In genomic region chr7:80593869-80594587, GRCh38 we compare ENCODE assay signal across 2 cellular contexts.
TF ChIP-seq lines count a peak whose summit lies in the region.

No MANE protein-coding gene starts in this region.

TF ChIP-seq in SK-N-SH, 30 proteins besides CTCF, POLR2A, EP300 and RAD21:
- TF ChIP-seq REST (IDR thresholded peaks at IDR 0.05; ENCODE audit: low read depth, low read length) (no peak), NRF1 (IDR thresholded peaks at IDR 0.05; ENCODE audit: low read depth, low read length) (no peak), EZH2phosphoT487 (IDR thresholded peaks at IDR 0.05; ENCODE audit: borderline replicate concordance, low read depth) (no peak), USF1 (IDR thresholded peaks at IDR 0.05; ENCODE audit: borderline replicate concordance, low read depth) (no peak), RXRA (IDR thresholded peaks at IDR 0.05; ENCODE audit: borderline replicate concordance, low read depth) (no peak)
TF ChIP-seq in SK-N-SH: peak in this region for 0.

TF ChIP-seq in SK-N-SH treated with all-trans-retinoic acid at 6 μM for 48 hours, 23 proteins besides CTCF, POLR2A, EP300 and RAD21 (continued from another document):
- no peak for TF ChIP-seq ARNTL (CRISPR knock-in tag; IDR thresholded peaks at IDR 0.05; ENCODE audit: borderline replicate concordance, low read depth)
- TF ChIP-seq SNAI2 (CRISPR knock-in tag; IDR thresholded peaks at IDR 0.05): no peak
- no peak for TF ChIP-seq OSR1 (CRISPR knock-in tag; IDR thresholded peaks at IDR 0.05)
- no peak for TF ChIP-seq CSRNP3 (CRISPR knock-in tag; IDR thresholded peaks at IDR 0.05)
- no peak for TF ChIP-seq ZNF70 (CRISPR knock-in tag; IDR thresholded peaks at IDR 0.05)
- no peak for TF ChIP-seq PATZ1 (CRISPR knock-in tag; IDR thresholded peaks at IDR 0.05; ENCODE audit: borderline replicate concordance)
- no peak for TF ChIP-seq RARB (CRISPR knock-in tag; IDR thresholded peaks at IDR 0.05)
- TF ChIP-seq ESRRG (CRISPR knock-in tag; IDR thresholded peaks at IDR 0.05): no peak
- no peak for TF ChIP-seq ZFP3 (CRISPR knock-in tag; IDR thresholded peaks at IDR 0.05)
- TF ChIP-seq ZC3H10 (CRISPR knock-in tag; IDR thresholded peaks at IDR 0.05): no peak
- TF ChIP-seq PPARA (CRISPR knock-in tag; IDR thresholded peaks at IDR 0.05; ENCODE audit: borderline replicate concordance): no peak
- no peak for TF ChIP-seq CSDC2 (CRISPR knock-in tag; IDR thresholded peaks at IDR 0.05)
